29 cellular contexts compared by ENCODE assay signal in the genomic region with DNA sequence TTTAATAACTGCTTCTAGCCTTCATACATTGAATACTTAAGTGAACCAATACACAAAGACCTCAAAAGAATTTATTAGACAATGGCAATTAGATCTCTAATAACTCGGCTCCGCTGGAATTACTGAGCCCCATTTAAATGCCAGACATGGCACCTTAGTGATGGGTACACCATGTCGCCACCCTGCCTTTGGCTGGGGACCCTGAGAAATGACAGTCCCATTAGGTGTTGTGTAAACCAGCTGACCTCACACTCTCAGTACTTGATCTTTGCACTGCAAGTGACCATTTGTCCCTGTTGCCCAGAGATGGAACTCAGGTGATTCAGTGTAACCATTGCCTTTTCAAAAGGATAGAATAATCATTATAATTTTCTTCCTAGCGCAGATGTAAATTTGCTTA.
"Had no signal": no experiment of that assay in that cellular context is flagged by ENCODE, and none has a peak within 500 bp of the region (broad histone marks: within the 10 kb centered on the region; RNA-seq: fewer than 3 reads in every experiment).

No MANE protein-coding gene starts in this region.

- H3K36me3 ChIP-seq: stomach, suprapubic skin, thoracic aorta, thyroid gland, tibial artery, tibial nerve, transverse colon, upper lobe of left lung, upper lobe of right lung, uterus, vagina had no signal

- H3K4me3 Mint-ChIP-seq: stimulated activated effector memory CD8-positive, alpha-beta T cell treated with anti-CD3 and anti-CD28 coated beads, Interleukin-12 subunit alpha, Interleukin-12 subunit beta, amount 100 ng/mL, for 72 hours; stimulated activated memory B cell treated with anti-CD40 and anti-IgM and Interleukin-4, amounts not matched to agents 10 μg/mL and 1 μg/mL and 100 μg/mL, for 72 hours; stimulated activated naive B cell treated with anti-CD40 and anti-IgM and Interleukin-4, amounts not matched to agents 10 μg/mL and 1 μg/mL and 100 μg/mL, for 72 hours; stimulated activated naive CD8-positive, alpha-beta T cell treated with anti-CD3 and anti-CD28 coated beads, Interleukin-15, amount 100 ng/mL, for 72 hours; stimulated activated naive CD8-positive, alpha-beta T cell treated with anti-CD3 and anti-CD28 coated beads, Interleukin-15, Interleukin-2, amounts not matched to agents 100 ng/mL and 50 ng/mL, for 24 hours; type B pancreatic cell had no signal

- H3K4me1 ChIP-seq: stomach, suprapubic skin, testis, thyroid gland, tibial artery, tibial nerve, transverse colon, upper lobe of left lung, upper lobe of right lung, uterus, vagina had no signal

- H3K27ac ChIP-seq: stomach, suprapubic skin, testis, thoracic aorta, thyroid gland, tibial artery, tibial nerve, transverse colon, upper lobe of left lung, upper lobe of right lung, uterus, vagina had no signal

- H3K9me3 ChIP-seq: stomach, suprapubic skin, testis, thoracic aorta, thyroid gland, tibial artery, tibial nerve, transverse colon, upper lobe of left lung, upper lobe of right lung, uterus, vagina had no signal

- H3K4me3 ChIP-seq: stomach, suprapubic skin, testis, thoracic aorta, thyroid gland, tibial artery, tibial nerve, transverse colon, upper lobe of left lung, upper lobe of right lung, uterus, vagina had no signal

- FAIRE-seq: urothelium cell line had no signal

- ATAC-seq: stimulated activated effector memory CD8-positive, alpha-beta T cell treated with anti-CD3 and anti-CD28 coated beads, Interleukin-12 subunit alpha, Interleukin-12 subunit beta, amount 100 ng/mL, for 72 hours; stimulated activated memory B cell treated with anti-CD40 and anti-IgM and Interleukin-4, amounts not matched to agents 10 μg/mL and 1 μg/mL and 100 μg/mL, for 72 hours; stimulated activated naive B cell treated with anti-CD40 and anti-IgM and Interleukin-4, amounts not matched to agents 10 μg/mL and 1 μg/mL and 100 μg/mL, for 72 hours; stimulated activated naive CD8-positive, alpha-beta T cell treated with anti-CD3 and anti-CD28 coated beads, Interleukin-15, amount 100 ng/mL, for 72 hours; stimulated activated naive CD8-positive, alpha-beta T cell treated with anti-CD3 and anti-CD28 coated beads, Interleukin-15, Interleukin-2, amounts not matched to agents 100 U/mL and 50 U/mL, for 24 hours; upper lobe of right lung had no signal

- H3K36me3 Mint-ChIP-seq: stimulated activated effector memory CD8-positive, alpha-beta T cell treated with anti-CD3 and anti-CD28 coated beads, Interleukin-12 subunit alpha, Interleukin-12 subunit beta, amount 100 ng/mL, for 72 hours; stimulated activated memory B cell treated with anti-CD40 and anti-IgM and Interleukin-4, amounts not matched to agents 10 μg/mL and 1 μg/mL and 100 μg/mL, for 72 hours; stimulated activated naive B cell treated with anti-CD40 and anti-IgM and Interleukin-4, amounts not matched to agents 10 μg/mL and 1 μg/mL and 100 μg/mL, for 72 hours; type B pancreatic cell had no signal

- H3K27me3 ChIP-seq: stomach, suprapubic skin, testis, thyroid gland, tibial artery, tibial nerve, transverse colon, upper lobe of left lung, upper lobe of right lung, uterus, vagina had no signal

- H3K27ac Mint-ChIP-seq: stimulated activated effector memory CD8-positive, alpha-beta T cell treated with anti-CD3 and anti-CD28 coated beads, Interleukin-12 subunit alpha, Interleukin-12 subunit beta, amount 100 ng/mL, for 72 hours; stimulated activated memory B cell treated with anti-CD40 and anti-IgM and Interleukin-4, amounts not matched to agents 10 μg/mL and 1 μg/mL and 100 μg/mL, for 72 hours; stimulated activated naive B cell treated with anti-CD40 and anti-IgM and Interleukin-4, amounts not matched to agents 10 μg/mL and 1 μg/mL and 100 μg/mL, for 72 hours; stimulated activated naive CD8-positive, alpha-beta T cell treated with anti-CD3 and anti-CD28 coated beads, Interleukin-15, amount 100 ng/mL, for 72 hours; stimulated activated naive CD8-positive, alpha-beta T cell treated with anti-CD3 and anti-CD28 coated beads, Interleukin-15, Interleukin-2, amounts not matched to agents 100 ng/mL and 50 ng/mL, for 24 hours; type B pancreatic cell had no signal

- H3K27me3 Mint-ChIP-seq: stimulated activated memory B cell treated with anti-CD40 and anti-IgM and Interleukin-4, amounts not matched to agents 10 μg/mL and 1 μg/mL and 100 μg/mL, for 72 hours; stimulated activated naive B cell treated with anti-CD40 and anti-IgM and Interleukin-4, amounts not matched to agents 10 μg/mL and 1 μg/mL and 100 μg/mL, for 72 hours; stimulated activated naive CD8-positive, alpha-beta T cell treated with anti-CD3 and anti-CD28 coated beads, Interleukin-15, amount 100 ng/mL, for 72 hours; stimulated activated naive CD8-positive, alpha-beta T cell treated with anti-CD3 and anti-CD28 coated beads, Interleukin-15, Interleukin-2, amounts not matched to agents 100 ng/mL and 50 ng/mL, for 24 hours; type B pancreatic cell had no signal

- DNase-seq: stimulated activated CD4-positive, alpha-beta T cell treated with anti-CD3 and anti-CD28 coated beads, Interleukin-2, amount 100 ng/mL, for 48 hours; stimulated activated CD4-positive, alpha-beta T cell treated with anti-CD3 and anti-CD28 coated beads, Interleukin-4, amount 100 ng/mL, for 1 hour; stimulated activated CD4-positive, alpha-beta T cell treated with anti-CD3 and anti-CD28 coated beads, Interleukin-4, amount 100 ng/mL, for 24 hours; stimulated activated CD4-positive, alpha-beta T cell treated with anti-CD3 and anti-CD28 coated beads, Interleukin-4, amount 100 ng/mL, for 4 hours; stimulated activated CD8-positive, alpha-beta memory T cell treated with anti-CD3 and anti-CD28 coated beads, Interleukin-4, amount 100 ng/mL, for 48 hours; stimulated activated naive B cell treated with anti-CD40 and anti-IgM and Interleukin-4, amounts not matched to agents 10 μg/mL and 1 μg/mL and 100 μg/mL, for 72 hours; stimulated activated naive CD4-positive, alpha-beta T cell; stimulated activated naive CD4-positive, alpha-beta T cell treated with Interleukin-2 at 50 U/mL for 16 hours; stimulated activated naive CD8-positive, alpha-beta T cell treated with anti-CD3 and anti-CD28 coated beads, Interleukin-15, amount 100 ng/mL, for 72 hours; stimulated activated naive CD8-positive, alpha-beta T cell treated with anti-CD3 and anti-CD28 coated beads, Interleukin-15, Interleukin-2, amounts not matched to agents 100 U/mL and 50 U/mL, for 24 hours; stomach; substantia nigra; testis; thyroid gland; tibial artery; transverse colon; trophoblast cell; upper lobe of left lung; upper lobe of right lung; uterus had no signal

- H3K9me3 Mint-ChIP-seq: stimulated activated naive CD8-positive, alpha-beta T cell treated with anti-CD3 and anti-CD28 coated beads, Interleukin-15, Interleukin-2, amounts not matched to agents 100 ng/mL and 50 ng/mL, for 24 hours; type B pancreatic cell had no signal

- H3K4me1 Mint-ChIP-seq: stimulated activated effector memory CD8-positive, alpha-beta T cell treated with anti-CD3 and anti-CD28 coated beads, Interleukin-12 subunit alpha, Interleukin-12 subunit beta, amount 100 ng/mL, for 72 hours; stimulated activated memory B cell treated with anti-CD40 and anti-IgM and Interleukin-4, amounts not matched to agents 10 μg/mL and 1 μg/mL and 100 μg/mL, for 72 hours; stimulated activated naive B cell treated with anti-CD40 and anti-IgM and Interleukin-4, amounts not matched to agents 10 μg/mL and 1 μg/mL and 100 μg/mL, for 72 hours; stimulated activated naive CD8-positive, alpha-beta T cell treated with anti-CD3 and anti-CD28 coated beads, Interleukin-15, amount 100 ng/mL, for 72 hours had no signal
